ENCODE assay signal across 6 cellular contexts in genomic region chr7:38261601-38262000, GRCh38.
A peak's percentile ranks its signal among the peaks of the same experiment; 100 is the strongest.
DNase-seq lines count a peak whose midpoint lies in the region; ATAC-seq and TF ChIP-seq lines count a peak whose summit lies in the region.
"Not testable (repeated sequence)": the region's sequence is repeated elsewhere in the genome, so short reads cannot be mapped to it uniquely, and the experiment has no call there.

No MANE protein-coding gene starts in this region.

- not testable (repeated sequence) for H3K27me3 ChIP-seq in MG63; prostate gland (replicated peaks; ENCODE audit: insufficient read depth)

- H3K4me3 ChIP-seq in MG63, prostate gland: not testable (repeated sequence)

- CTCF ChIA-PET in activated CD8-positive, alpha-beta T cell treated with anti-CD3 and anti-CD28 coated beads, Interleukin-2, amount 10 ng/mL, durations not matched to agents 7 days and 5 days (lab: Charles Lee) = interaction anchor here (1.3 kb wide), 1 partner anchor 74 kb away, joined by 3 read pairs; no protein-coding TSS in a partner anchor

- WGBS in prostate gland = 76% methylated on average over 12 of the region's 12 CpGs

- peak; percentile 8 for DNase-seq in MG63
- not testable (repeated sequence) for DNase-seq in activated CD8-positive, alpha-beta T cell treated with anti-CD3 and anti-CD28 coated beads, Interleukin-2, amount 10 ng/mL, durations not matched to agents 7 days and 5 days; central memory CD8-positive, alpha-beta T cell (ENCODE audit: low spot score in 2 of 2); natural killer cell; prostate gland (ENCODE audit: low spot score)

- H3K9me3 Mint-ChIP-seq in activated CD8-positive, alpha-beta T cell treated with anti-CD3 and anti-CD28 coated beads, Interleukin-2, amount 10 ng/mL, durations not matched to agents 7 days and 5 days (ENCODE audit: insufficient read depth); central memory CD8-positive, alpha-beta T cell; natural killer cell: not testable (repeated sequence)

- H3K36me3 Mint-ChIP-seq in activated CD8-positive, alpha-beta T cell treated with anti-CD3 and anti-CD28 coated beads, Interleukin-2, amount 10 ng/mL, durations not matched to agents 7 days and 5 days (ENCODE audit: low read depth) = peaks cover 22% of the 10 kb centered on the region
- peaks cover 21% of the 10 kb centered on the region for H3K36me3 Mint-ChIP-seq in central memory CD8-positive, alpha-beta T cell (ENCODE audit: insufficient read depth)
- H3K36me3 Mint-ChIP-seq in natural killer cell = peaks cover 63% of the 10 kb centered on the region

- not testable (repeated sequence) for TF ChIP-seq CTCF in C4-2B (conservative IDR thresholded peaks at IDR 0.05); natural killer cell (IDR thresholded peaks at IDR 0.05); prostate gland (IDR thresholded peaks at IDR 0.05)

- H3K4me3 Mint-ChIP-seq in activated CD8-positive, alpha-beta T cell treated with anti-CD3 and anti-CD28 coated beads, Interleukin-2, amount 10 ng/mL, durations not matched to agents 7 days and 5 days = peak overlapping the region; percentile 17
- peak overlapping the region; percentile 32 for H3K4me3 Mint-ChIP-seq in central memory CD8-positive, alpha-beta T cell
- H3K4me3 Mint-ChIP-seq in natural killer cell = peak overlapping the region; percentile 80

- not testable (repeated sequence) for H3K27ac Mint-ChIP-seq in activated CD8-positive, alpha-beta T cell treated with anti-CD3 and anti-CD28 coated beads, Interleukin-2, amount 10 ng/mL, durations not matched to agents 7 days and 5 days
- peak overlapping the region; percentile 49 for H3K27ac Mint-ChIP-seq in central memory CD8-positive, alpha-beta T cell (ENCODE audit: low read depth)
- peak overlapping the region; percentile 88 to 100 for H3K27ac Mint-ChIP-seq in natural killer cell

- H3K27me3 Mint-ChIP-seq in activated CD8-positive, alpha-beta T cell treated with anti-CD3 and anti-CD28 coated beads, Interleukin-2, amount 10 ng/mL, durations not matched to agents 7 days and 5 days (ENCODE audit: low read depth); central memory CD8-positive, alpha-beta T cell; natural killer cell (ENCODE audit: low read depth in 2 of 2): not testable (repeated sequence)

- intact Hi-C loops in natural killer cell (cut with micrococcal nuclease) = loop anchor here (5.0 kb wide), 1 partner anchor 39 kb away; no protein-coding TSS in a partner anchor
- intact Hi-C loops in prostate gland (cut with DNase I) = not testable (repeated sequence)

- H3K4me1 ChIP-seq in prostate gland (replicated peaks) = not testable (repeated sequence)

- H3K4me1 Mint-ChIP-seq in activated CD8-positive, alpha-beta T cell treated with anti-CD3 and anti-CD28 coated beads, Interleukin-2, amount 10 ng/mL, durations not matched to agents 7 days and 5 days (ENCODE audit: low read depth); central memory CD8-positive, alpha-beta T cell: not testable (repeated sequence)
- peaks cover 85 to 93% of the 10 kb centered on the region in 2 donors for H3K4me1 Mint-ChIP-seq in natural killer cell

- not testable (repeated sequence) for ATAC-seq in activated CD8-positive, alpha-beta T cell treated with anti-CD3 and anti-CD28 coated beads, Interleukin-2, amount 10 ng/mL, durations not matched to agents 7 days and 5 days; central memory CD8-positive, alpha-beta T cell (replicated peaks; ENCODE audit: extremely low read depth, poor library complexity, severe bottlenecking)
- peak in 1 of 3 donors; percentile 3 for ATAC-seq in natural killer cell

- H3K27ac ChIP-seq in C4-2B (peak overlapping the region; percentile 13; the same call in 1 of the 2 replicates), prostate gland (peak overlapping the region; percentile 70 to 73)

- not testable (repeated sequence) for TF ChIP-seq POLR2A in prostate gland (IDR thresholded peaks at IDR 0.05)

- POLR2A ChIA-PET in activated CD8-positive, alpha-beta T cell treated with anti-CD3 and anti-CD28 coated beads, Interleukin-2, amount 10 ng/mL, durations not matched to agents 7 days and 5 days (lab: Charles Lee) = not testable (repeated sequence)

- H3K9me3 ChIP-seq in MG63, prostate gland: not testable (repeated sequence)

- not testable (repeated sequence) for H3K36me3 ChIP-seq in MG63, prostate gland

Comparison
In these comparisons a context has a peak if more than half of its experiments do, and no peak if none do; other contexts are left out.
1. H3K4me3 Mint-ChIP-seq: peak in every context shown above with its lines; median percentile 80 in natural killer cell; 32 in central memory CD8-positive, alpha-beta T cell; 17 in activated CD8-positive, alpha-beta T cell treated with anti-CD3 and anti-CD28 coated beads, Interleukin-2, amount 10 ng/mL, durations not matched to agents 7 days and 5 days.